Comparison of ENCODE assay signal across 8 cellular contexts in the genomic region with DNA sequence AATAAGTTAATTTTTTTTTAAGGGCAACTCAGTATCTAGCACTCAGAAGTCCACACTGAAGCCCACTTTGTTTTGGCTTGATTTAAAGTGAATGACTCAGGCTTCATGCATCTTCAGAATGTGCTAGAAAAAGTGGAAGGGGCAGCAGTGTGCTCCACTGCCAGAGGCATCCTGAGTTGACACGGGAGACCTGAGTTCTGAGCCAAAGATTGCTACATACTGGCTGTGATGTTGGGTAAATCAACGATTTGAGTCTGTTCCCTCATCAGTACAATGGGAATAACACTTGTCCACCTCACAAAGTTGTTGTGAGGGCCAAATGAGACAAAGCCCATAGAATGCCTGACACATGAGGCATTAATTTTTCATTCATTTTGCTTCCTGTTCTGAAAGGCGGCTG. TPM values are rescaled to one million over a fixed set of nuclear protein-coding genes. Genes with fewer than 3 reads are reported as not detected.
A peak's percentile ranks its signal among the peaks of the same experiment; 100 is the strongest.
DNase-seq lines count a peak whose midpoint lies in the region; ATAC-seq lines count a peak whose summit lies in the region.

No MANE protein-coding gene starts in this region.

- H3K27ac ChIP-seq in mesendoderm (ENCODE audit: low read depth, low read length) (peak overlapping the region; percentile 52), aorta (ENCODE audit: low read depth in 1 of 2, low read length in 2 of 2) (peak overlapping the region in 1 of 2 donors; percentile 99)

- H3K4me3 Mint-ChIP-seq in dendritic cell treated with granulocyte-macrophage colony-stimulating factor and Interleukin-4, amounts not matched to agents 40 ng/mL and 50 ng/mL, for 4 days: no peak overlapping the region

- no peaks in the 10 kb centered on the region for H3K79me1 ChIP-seq in mesendoderm (ENCODE audit: low read length)

- no peaks in the 10 kb centered on the region for H3K79me2 ChIP-seq in mesendoderm (ENCODE audit: control insufficient read depth, insufficient read depth, low read length)

- no peak overlapping the region for H3K23ac ChIP-seq in mesendoderm (ENCODE audit: low read length)

- no peak overlapping the region for H4K5ac ChIP-seq in mesendoderm (ENCODE audit: low read length)

- H3K9ac ChIP-seq in NT2/D1 (ENCODE audit: insufficient read length, low read depth): no peak overlapping the region
- no peak overlapping the region for H3K9ac ChIP-seq in mesendoderm (ENCODE audit: low read length)

- H3K27me3 ChIP-seq in NT2/D1 (ENCODE audit: insufficient read depth, insufficient read length) (no peaks in the 10 kb centered on the region), mesendoderm (ENCODE audit: insufficient read depth, low read length, poor library complexity) (no peaks in the 10 kb centered on the region), aorta (ENCODE audit: control insufficient read depth in 1 of 2, insufficient read depth in 2 of 2, low read length in 1 of 2) (no peaks in the 10 kb centered on the region)

- H3K4me2 ChIP-seq in mesendoderm (ENCODE audit: low read length): no peak overlapping the region

- H3K18ac ChIP-seq in mesendoderm (ENCODE audit: low read length): no peak overlapping the region

- peaks cover 75% of the 10 kb centered on the region for H3K36me3 Mint-ChIP-seq in dendritic cell treated with granulocyte-macrophage colony-stimulating factor and Interleukin-4, amounts not matched to agents 40 ng/mL and 50 ng/mL, for 4 days (ENCODE audit: low read depth)

- no peak overlapping the region for H2BK120ac ChIP-seq in mesendoderm (ENCODE audit: low read depth, low read length)

- H3K56ac ChIP-seq in mesendoderm (ENCODE audit: low read length): no peak overlapping the region

- H2BK15ac ChIP-seq in mesendoderm (replicated peaks; ENCODE audit: low read depth): no peak overlapping the region

- peaks cover 86% of the 10 kb centered on the region for H3K4me1 Mint-ChIP-seq in dendritic cell treated with granulocyte-macrophage colony-stimulating factor and Interleukin-4, amounts not matched to agents 40 ng/mL and 50 ng/mL, for 4 days (ENCODE audit: low read depth)

- no peak overlapping the region for H3K4ac ChIP-seq in mesendoderm (ENCODE audit: low read depth, low read length)

- H4K8ac ChIP-seq in mesendoderm (ENCODE audit: low read depth, low read length): no peak overlapping the region

- H3K4me1 ChIP-seq in NT2/D1 (ENCODE audit: insufficient read depth, insufficient read length) (peaks cover 24% of the 10 kb centered on the region), mesendoderm (ENCODE audit: control insufficient read depth, low read depth, low read length) (peaks cover 4% of the 10 kb centered on the region), aorta (ENCODE audit: control insufficient read depth in 1 of 2, insufficient read depth in 2 of 2, low read length in 2 of 2) (peaks cover 3 to 4% of the 10 kb centered on the region in 2 donors)

- H3K27ac Mint-ChIP-seq in dendritic cell treated with granulocyte-macrophage colony-stimulating factor and Interleukin-4, amounts not matched to agents 40 ng/mL and 50 ng/mL, for 4 days: peak overlapping the region; percentile 88

- H3K9me3 ChIP-seq in NT2/D1 (ENCODE audit: insufficient read depth, low read length) (no peaks in the 10 kb centered on the region), aorta (ENCODE audit: control insufficient read depth, low read length) (no peaks in the 10 kb centered on the region)

- ATAC-seq in aorta (ENCODE audit: low FRiP score) (peak; percentile 84), GM21447 (IDR thresholded peaks at IDR 0.05; ENCODE audit: unreplicated experiment) (no peak)

- H3K4me3 ChIP-seq in NT2/D1 (ENCODE audit: insufficient read length, low read depth) (no peak overlapping the region), mesendoderm (ENCODE audit: low read length) (no peak overlapping the region), aorta (ENCODE audit: low read length in 2 of 2) (no peak overlapping the region)

- intact Hi-C loops in dendritic cell treated with granulocyte-macrophage colony-stimulating factor and Interleukin-4, amounts not matched to agents 40 ng/mL and 50 ng/mL, for 4 days (cut with micrococcal nuclease): loop anchor here (1.0 kb wide), 2 partner anchors 19 to 34 kb away; partner anchors contain the start of genes LSM3, TMEM43 and XPC
- intact Hi-C loops in aorta (cut with DNase I): loop anchor here (1.0 to 10.0 kb wide), 3 partner anchors 19 to 261 kb away; partner anchors contain the start of genes LSM3 (in 1 of the 2), SLC6A6 (in 1 of the 2), TMEM43 (in 1 of the 2) and XPC (in 1 of the 2)

- WGBS in mesendoderm (ENCODE audit: extremely low coverage, insufficient coverage, low lambda C conversion rate): no CpG with 5 or more reads among the region's 3 CpGs
- WGBS in aorta, 2 donors: 0 to 4% methylated on average over 3 of the region's 3 CpGs

- DNase-seq in Daoy (ENCODE audit: low read depth) (peak; percentile 82), NT2/D1 (ENCODE audit: low read depth, low spot score) (peak; percentile 62), mesendoderm (peak; percentile 97), aorta (peak in 1 of 2 donors; percentile 82), GDM1 (lab: John Stamatoyannopoulos, UW) (no peak)
- no peak for DNase-seq in activated CD4-positive, CD25-positive, alpha-beta regulatory T cell treated with anti-CD3 and anti-CD28 coated beads, Interleukin-2, amount 50 U/mL, for 72 hours

- peaks cover 78% of the 10 kb centered on the region for H3K36me3 ChIP-seq in NT2/D1 (ENCODE audit: insufficient read depth, insufficient read length, low read length)
- H3K36me3 ChIP-seq in mesendoderm (ENCODE audit: control insufficient read depth, insufficient read depth, low read length): peaks cover 4% of the 10 kb centered on the region
- H3K36me3 ChIP-seq in aorta (ENCODE audit: control insufficient read depth in 1 of 2, insufficient read depth in 2 of 2, low read length in 1 of 2): peaks cover 0 to 6% of the 10 kb centered on the region in 2 donors

- H2BK5ac ChIP-seq in mesendoderm (ENCODE audit: low read length): no peak overlapping the region

- H3K27me3 Mint-ChIP-seq in dendritic cell treated with granulocyte-macrophage colony-stimulating factor and Interleukin-4, amounts not matched to agents 40 ng/mL and 50 ng/mL, for 4 days: no peaks in the 10 kb centered on the region

- H3K9me3 Mint-ChIP-seq in dendritic cell treated with granulocyte-macrophage colony-stimulating factor and Interleukin-4, amounts not matched to agents 40 ng/mL and 50 ng/mL, for 4 days: no peaks in the 10 kb centered on the region

- H2AK5ac ChIP-seq in mesendoderm (ENCODE audit: low read length): no peak overlapping the region

RNA-seq across cellular contexts. Expression of gene TMEM43, which starts 19.0 kb away (rescaled TPM):
- total RNA-seq in Daoy (2014; rRNA removed; shearing (Covaris generic)): 65.9 and 69.8 TPM in 2 replicates
- 29.4 TPM for polyA plus RNA-seq in mesendoderm (2013, experiment 1 of 2)
- polyA plus RNA-seq in mesendoderm (2013, experiment 2 of 2): 28.9 TPM
- 100 to 1,000 TPM; 110 to 132 TPM for total RNA-seq in aorta
- polyA plus RNA-seq in aorta: 100 to 1,000 TPM in 1 of 2 donors, 10 to 100 TPM in 1; 52.0 to 102 TPM

RNA-seq across cellular contexts. Expression of gene CHCHD4, which starts 19.2 kb away (rescaled TPM):
- total RNA-seq in Daoy (2014; rRNA removed; shearing (Covaris generic)): 32.7 and 44.5 TPM in 2 replicates
- 21.8 TPM for polyA plus RNA-seq in mesendoderm (2013, experiment 1 of 2)
- polyA plus RNA-seq in mesendoderm (2013, experiment 2 of 2): 21.7 TPM
- total RNA-seq in aorta: 1 to 10 TPM; 7.5 to 9.4 TPM
- polyA plus RNA-seq in aorta: 10 to 100 TPM in 1 of 2 donors, 1 to 10 TPM in 1; 8.6 to 12.0 TPM

RNA-seq across cellular contexts. Expression of gene XPC, which starts 34.6 kb away (rescaled TPM):
- total RNA-seq in Daoy (2014; rRNA removed; shearing (Covaris generic)): 8.2 and 8.8 TPM in 2 replicates
- polyA plus RNA-seq in mesendoderm (2013, experiment 1 of 2): 12.8 TPM
- polyA plus RNA-seq in mesendoderm (2013, experiment 2 of 2): 12.3 TPM
- 10 to 100 TPM; 29.7 to 36.7 TPM for total RNA-seq in aorta
- 10 to 100 TPM; 14.3 to 37.1 TPM for polyA plus RNA-seq in aorta

RNA-seq across cellular contexts. Expression of gene LSM3, which starts 34.8 kb away (rescaled TPM):
- 22.3 and 22.9 TPM in 2 replicates for total RNA-seq in Daoy (2014; rRNA removed; shearing (Covaris generic))
- 50.3 TPM for polyA plus RNA-seq in mesendoderm (2013, experiment 1 of 2)
- 49.8 TPM for polyA plus RNA-seq in mesendoderm (2013, experiment 2 of 2)
- total RNA-seq in aorta: 1 to 10 TPM; 7.1 to 9.0 TPM
- 10 to 100 TPM; 11.4 to 19.5 TPM for polyA plus RNA-seq in aorta

Comparison
In these comparisons a context has a peak if more than half of its experiments do, and no peak if none do; other contexts are left out.
1. DNase-seq: peak in Daoy (single experiment), NT2/D1 (single experiment) and mesendoderm (single experiment); none in GDM1 (single experiment) and activated CD4-positive, CD25-positive, alpha-beta regulatory T cell treated with anti-CD3 and anti-CD28 coated beads, Interleukin-2, amount 50 U/mL, for 72 hours (single experiment).